1 cellular context compared by ENCODE assay signal in genomic region chrX:53383376-53384087, GRCh38.
TF ChIP-seq lines count a peak whose summit lies in the region.

No MANE protein-coding gene starts in this region.

TF ChIP-seq in HepG2, 621 proteins besides CTCF, POLR2A, EP300 and RAD21 (continued from another document):
- no peak for TF ChIP-seq ZNF281 (CRISPR knock-in tag; IDR thresholded peaks at IDR 0.05; ENCODE audit: borderline replicate concordance)
- no peak for TF ChIP-seq CBFB (CRISPR knock-in tag; IDR thresholded peaks at IDR 0.05)
- no peak for TF ChIP-seq ZBTB20 (CRISPR knock-in tag; IDR thresholded peaks at IDR 0.05; ENCODE audit: borderline replicate concordance, low read depth)
- TF ChIP-seq ZBED4 (CRISPR knock-in tag; IDR thresholded peaks at IDR 0.05; ENCODE audit: borderline replicate concordance) = no peak
- TF ChIP-seq ZNF34 (CRISPR knock-in tag; IDR thresholded peaks at IDR 0.05; ENCODE audit: borderline replicate concordance) = no peak
- TF ChIP-seq SP5 (CRISPR knock-in tag; IDR thresholded peaks at IDR 0.05; ENCODE audit: borderline replicate concordance, low read depth) = no peak
- TF ChIP-seq SPEN (CRISPR knock-in tag; IDR thresholded peaks at IDR 0.05; ENCODE audit: low read depth) = no peak
- no peak for TF ChIP-seq FOSL2 (CRISPR knock-in tag; IDR thresholded peaks at IDR 0.05)
- no peak for TF ChIP-seq ATRX (CRISPR knock-in tag; IDR thresholded peaks at IDR 0.05; ENCODE audit: borderline replicate concordance)
- TF ChIP-seq MED8 (CRISPR knock-in tag; IDR thresholded peaks at IDR 0.05; ENCODE audit: insufficient replicate concordance) = no peak
- no peak for TF ChIP-seq MLLT10 (CRISPR knock-in tag; IDR thresholded peaks at IDR 0.05)
- no peak for TF ChIP-seq KLF12 (CRISPR knock-in tag; IDR thresholded peaks at IDR 0.05; ENCODE audit: borderline replicate concordance)
- TF ChIP-seq IKZF5 (CRISPR knock-in tag; IDR thresholded peaks at IDR 0.05) = no peak
- TF ChIP-seq BHLHE40 (IDR thresholded peaks at IDR 0.05; ENCODE audit: low read length) = no peak
- TF ChIP-seq ATF5 (CRISPR knock-in tag; IDR thresholded peaks at IDR 0.05; ENCODE audit: low read depth) = no peak
- TF ChIP-seq ZSCAN22 (CRISPR knock-in tag; IDR thresholded peaks at IDR 0.05) = no peak
- no peak for TF ChIP-seq ARNT2 (CRISPR knock-in tag; IDR thresholded peaks at IDR 0.05; ENCODE audit: low read depth)
- 0 out of 2 replicates have a peak, but pooled peaks have one; percentile 49 for TF ChIP-seq ZBTB7B (CRISPR knock-in tag; IDR thresholded peaks at IDR 0.05)
TF ChIP-seq in HepG2: peak in this region for 21.
